ENCODE assay signal across 8 cellular contexts in genomic region chr11:65558002-65558784, GRCh38. TPM values are rescaled to one million over a fixed set of nuclear protein-coding genes. Genes with fewer than 3 reads are reported as not detected.
A peak's percentile ranks its signal among the peaks of the same experiment; 100 is the strongest.
DNase-seq lines count a peak whose midpoint lies in the region; ATAC-seq, FAIRE-seq and TF ChIP-seq lines count a peak whose summit lies in the region.

Gene LTBP3, minus strand, starts transcription at chr11:65558359. Its CDS starts 400 bp downstream, at chr11:65557959.

- DNase-seq in KG1 (lab: John Stamatoyannopoulos, UW) (peak; percentile 37), T-helper 9 cell (peak; percentile 38), coronary artery (ENCODE audit: low spot score) (peak; percentile 93), keratinocyte (ENCODE audit: low read depth, low spot score) (no peak)

- H3K4me3 ChIP-seq in DOHH2 (ENCODE audit: low read length): peak within 1 kb of the TSS; percentile 65
- peak within 1 kb of the TSS; percentile 82 for H3K4me3 ChIP-seq in coronary artery
- peak within 1 kb of the TSS; percentile 21 to 50 (median 31) for H3K4me3 ChIP-seq in keratinocyte (ENCODE audit: control insufficient read depth in 2 of 3, extremely low read depth in 1 of 3, insufficient read depth in 2 of 3, low read depth in 1 of 3, low read length in 3 of 3)
- peak within 1 kb of the TSS; percentile 74 for H3K4me3 ChIP-seq in skeletal muscle satellite cell (ENCODE audit: low read length)

- no peak for FAIRE-seq in keratinocyte (lab: Jason Lieb, UNC)

- H3F3A ChIP-seq in DOHH2 (ENCODE audit: control insufficient read depth, insufficient read depth): no peaks in the 10 kb centered on the region

- no peaks in the 10 kb centered on the region for H3K9me2 ChIP-seq in DOHH2 (replicated peaks; ENCODE audit: control insufficient read depth, low read length)

- H3K27ac ChIP-seq in DOHH2 (ENCODE audit: low read depth, low read length) (no peak within 1 kb of the TSS), coronary artery (peak within 1 kb of the TSS; percentile 97 to 99), keratinocyte (ENCODE audit: control insufficient read depth, insufficient read depth, low read length) (peak within 1 kb of the TSS; percentile 34)

- dilution Hi-C loops in keratinocyte (cut with MboI; ENCODE audit: extremely low pct_ligation_motif_present, low sequenced_read_pairs): no loop called here

- ATAC-seq in HG03097 (IDR thresholded peaks at IDR 0.05; ENCODE audit: low FRiP score, unreplicated experiment) (no peak), HG03025 (IDR thresholded peaks at IDR 0.05; ENCODE audit: low FRiP score, unreplicated experiment) (no peak)

- H3K4me1 ChIP-seq in DOHH2 (ENCODE audit: control insufficient read depth, low read length) (peaks cover 30% of the 10 kb centered on the region), keratinocyte (ENCODE audit: control insufficient read depth, extremely low read depth, insufficient read depth, low read length) (peaks cover 51% of the 10 kb centered on the region), skeletal muscle satellite cell (ENCODE audit: control insufficient read depth, insufficient read depth, low read length) (peaks cover 66% of the 10 kb centered on the region)

- no peaks in the 10 kb centered on the region for H3K79me2 ChIP-seq in DOHH2 (ENCODE audit: control insufficient read depth, low read length)
- no peaks in the 10 kb centered on the region for H3K79me2 ChIP-seq in keratinocyte (ENCODE audit: control insufficient read depth, insufficient read depth, low read length)

- peak within 1 kb of the TSS; percentile 30 for H2AFZ ChIP-seq in keratinocyte (ENCODE audit: control insufficient read depth, low read length)

- no peaks in the 10 kb centered on the region for H3K36me3 ChIP-seq in DOHH2 (ENCODE audit: control insufficient read depth, low read length)
- no peaks in the 10 kb centered on the region for H3K36me3 ChIP-seq in keratinocyte (ENCODE audit: control insufficient read depth in 2 of 2, extremely low read depth in 1 of 2, insufficient read depth in 2 of 2, low read length in 2 of 2)
- no peaks in the 10 kb centered on the region for H3K36me3 ChIP-seq in skeletal muscle satellite cell (ENCODE audit: insufficient read depth, low read length)

- H3K9ac ChIP-seq in keratinocyte (ENCODE audit: control insufficient read depth, extremely low read depth, insufficient read depth, low read length) (peak within 1 kb of the TSS; percentile 53), skeletal muscle satellite cell (ENCODE audit: low read depth, low read length) (peak within 1 kb of the TSS; percentile 78)

- no peaks in the 10 kb centered on the region for H4K20me1 ChIP-seq in DOHH2 (ENCODE audit: control insufficient read depth, insufficient read depth, low read depth, low read length)
- no peaks in the 10 kb centered on the region for H4K20me1 ChIP-seq in keratinocyte (ENCODE audit: control insufficient read depth, extremely low read depth, insufficient read depth, low read length)

- no peaks in the 10 kb centered on the region for H3K27me3 ChIP-seq in DOHH2 (ENCODE audit: control insufficient read depth, low read length)
- no peaks in the 10 kb centered on the region for H3K27me3 ChIP-seq in keratinocyte (ENCODE audit: control insufficient read depth, extremely low read depth, insufficient read depth, low read length)
- no peaks in the 10 kb centered on the region for H3K27me3 ChIP-seq in skeletal muscle satellite cell (ENCODE audit: control insufficient read depth, insufficient read depth, low read length)

- TF ChIP-seq CTCF in DOHH2 (IDR thresholded peaks at IDR 0.05; ENCODE audit: low read depth, low read length, poor library complexity, severe bottlenecking): no peak
- TF ChIP-seq CTCF in coronary artery (IDR thresholded peaks at IDR 0.05): no peak
- no peak for TF ChIP-seq CTCF in keratinocyte (optimal IDR thresholded peaks at IDR 0.05 in 1 of 3, IDR thresholded peaks at IDR 0.05 in 1 of 3, conservative IDR thresholded peaks at IDR 0.05 in 1 of 3; ENCODE audit: extremely low read depth in 1 of 3, insufficient read depth in 2 of 3, low read length in 3 of 3)

- H3K9me3 ChIP-seq in DOHH2 (ENCODE audit: control insufficient read depth, insufficient read depth, low read length): no peaks in the 10 kb centered on the region
- no peaks in the 10 kb centered on the region for H3K9me3 ChIP-seq in keratinocyte (ENCODE audit: control insufficient read depth, low read depth, low read length)
- H3K9me3 ChIP-seq in skeletal muscle satellite cell (replicated peaks; ENCODE audit: low read length): no peaks in the 10 kb centered on the region

- peaks cover 2% of the 10 kb centered on the region for H3K9me1 ChIP-seq in keratinocyte (ENCODE audit: control insufficient read depth, extremely low read depth, insufficient read depth, low read length)

- H3K4me2 ChIP-seq in DOHH2 (ENCODE audit: low read length) (peak within 1 kb of the TSS; percentile 67), keratinocyte (ENCODE audit: control insufficient read depth, extremely low read depth, insufficient read depth, low read depth, low read length) (peak within 1 kb of the TSS; percentile 73), skeletal muscle satellite cell (ENCODE audit: low read length) (peak within 1 kb of the TSS; percentile 93)

RNA-seq across cellular contexts. Expression of gene LTBP3, which starts in this region (rescaled TPM):
- polyA plus RNA-seq in keratinocyte: 9.1 to 23.0 TPM (median 11.0 TPM) in 3 replicates
- polyA plus RNA-seq in keratinocyte (2011; ENCODE audit: low read depth): 4.4 TPM
- 6.9 and 16.8 TPM in 2 replicates for polyA plus RNA-seq in keratinocyte (2011; cell fraction: cytosol; rRNA removed)
- 45.1 and 57.9 TPM in 2 replicates for polyA plus RNA-seq in keratinocyte (2011; cell fraction: nucleus; rRNA removed)
- polyA plus RNA-seq in keratinocyte (2012; ENCODE audit: low replicate concordance): 8.9 and 26.6 TPM in 2 replicates
- 8.8 to 64.5 TPM (median 10.5 TPM) in 3 replicates for polyA minus RNA-seq in keratinocyte
- 32.8 TPM for polyA minus RNA-seq in keratinocyte (2011; cell fraction: cytosol; rRNA and poly(A)+ RNA removed)
- polyA minus RNA-seq in keratinocyte (2011; cell fraction: nucleus; rRNA and poly(A)+ RNA removed): 30.0 and 30.3 TPM in 2 replicates
- 40.0 and 50.7 TPM in 2 replicates for total RNA-seq in skeletal muscle satellite cell (2012; rRNA removed)

Comparison
In these comparisons a context has a peak if more than half of its experiments do, and no peak if none do; other contexts are left out.
1. H3K4me3 ChIP-seq: peak in every context shown above with its lines; median percentile 82 in coronary artery; 74 in skeletal muscle satellite cell; 65 in DOHH2; 31 in keratinocyte.